15 cellular contexts compared by ENCODE assay signal in genomic region chr2:56515399-56515798, GRCh38.
DNase-seq lines count a peak whose midpoint lies in the region; TF ChIP-seq lines count a peak whose summit lies in the region.
"Had no signal": no experiment of that assay in that cellular context is flagged by ENCODE, and none has a peak within 500 bp of the region (broad histone marks: within the 10 kb centered on the region; RNA-seq: fewer than 3 reads in every experiment).

No MANE protein-coding gene starts in this region.

- no peak for TF ChIP-seq CTCF in fibroblast of villous mesenchyme (IDR thresholded peaks at IDR 0.05; ENCODE audit: insufficient read depth, low read depth, low read length)

- peak; percentile 16 for DNase-seq in NCI-H2227 (lab: John Stamatoyannopoulos, UW; ENCODE audit: unreplicated experiment)
- DNase-seq in NCI-H2227 treated with DMSO at 0.1 percent for 48 hours (lab: John Stamatoyannopoulos, UW) = no peak
- DNase-seq in NCI-H187 (lab: John Stamatoyannopoulos, UW) = peak; percentile 51 to 56
- DNase-seq in NCI-H2171 treated with DMSO at 0.1 percent for 48 hours (lab: John Stamatoyannopoulos, UW) = peak; percentile 78
- peak; percentile 10 for DNase-seq in fibroblast of villous mesenchyme (ENCODE audit: low read depth)
- DNase-seq in pons (ENCODE audit: low spot score) = no peak
- DNase-seq in amniotic stem cell (lab: John Stamatoyannopoulos, UW) = no peak
- DNase-seq: DND-41, H7, HFFc6, Kasumi-1, NCI-H146, NCI-H2081, NCI-H446 treated with DMSO at 0.1 percent for 48 hours had no signal

- H3K4me3 ChIP-seq in fibroblast of villous mesenchyme (ENCODE audit: low read depth, low read length) = no peak overlapping the region
- H3K4me3 ChIP-seq: A549 had no signal

Comparison
In these comparisons a context has a peak if more than half of its experiments do, and no peak if none do; other contexts are left out.
1. DNase-seq: peak in NCI-H2227 (single experiment), NCI-H187 (2 of 2), NCI-H2171 treated with DMSO at 0.1 percent for 48 hours (single experiment) and fibroblast of villous mesenchyme (single experiment); none in NCI-H2227 treated with DMSO at 0.1 percent for 48 hours (single experiment), pons (single experiment) and amniotic stem cell (single experiment).